1 cellular context compared by ENCODE assay signal in genomic region chr1:233617025-233617424, GRCh38.
TF ChIP-seq lines count a peak whose summit lies in the region.

No MANE protein-coding gene starts in this region.

TF ChIP-seq in GM12878, 131 proteins besides CTCF, POLR2A, EP300 and RAD21:
- TF ChIP-seq JUNB (IDR thresholded peaks at IDR 0.05) (0 out of 2 replicates have a peak, but pooled peaks have one; percentile 27), ASH2L (IDR thresholded peaks at IDR 0.05; ENCODE audit: borderline replicate concordance, low read depth) (no peak), BCL3 (IDR thresholded peaks at IDR 0.05; ENCODE audit: borderline replicate concordance, insufficient read depth, low read depth, low read length, poor library complexity, severe bottlenecking) (peak; percentile 16), ZNF687 (IDR thresholded peaks at IDR 0.05) (peak; percentile 83), SMAD1 (IDR thresholded peaks at IDR 0.05; ENCODE audit: low read depth, partially characterized antibody) (no peak), ZSCAN29 (IDR thresholded peaks at IDR 0.05) (no peak), GABPA (IDR thresholded peaks at IDR 0.05; ENCODE audit: low read depth) (0 out of 2 replicates have a peak, but pooled peaks have one; percentile 35), KDM1A (IDR thresholded peaks at IDR 0.05; ENCODE audit: borderline replicate concordance) (no peak), ATF2 (IDR thresholded peaks at IDR 0.05; ENCODE audit: low read length) (no peak), ETV6 (conservative IDR thresholded peaks at IDR 0.05 in 1 of 2, IDR thresholded peaks at IDR 0.05 in 1 of 2; ENCODE audit: borderline replicate concordance in 1 of 2, low read depth in 1 of 2) (peak in 1 of 2 experiments; percentile 29; a peak in 1 of 4 replicates), HDAC2 (IDR thresholded peaks at IDR 0.05) (no peak), SPI1 (IDR thresholded peaks at IDR 0.05; ENCODE audit: borderline replicate concordance, insufficient read depth, low read depth, low read length) (peak; percentile 68; the same call in 1 of the 2 replicates), MTA2 (IDR thresholded peaks at IDR 0.05; ENCODE audit: low read depth) (peak; percentile 54; the same call in 1 of the 2 replicates)
